1 cellular context compared by ENCODE assay signal in the genomic region with DNA sequence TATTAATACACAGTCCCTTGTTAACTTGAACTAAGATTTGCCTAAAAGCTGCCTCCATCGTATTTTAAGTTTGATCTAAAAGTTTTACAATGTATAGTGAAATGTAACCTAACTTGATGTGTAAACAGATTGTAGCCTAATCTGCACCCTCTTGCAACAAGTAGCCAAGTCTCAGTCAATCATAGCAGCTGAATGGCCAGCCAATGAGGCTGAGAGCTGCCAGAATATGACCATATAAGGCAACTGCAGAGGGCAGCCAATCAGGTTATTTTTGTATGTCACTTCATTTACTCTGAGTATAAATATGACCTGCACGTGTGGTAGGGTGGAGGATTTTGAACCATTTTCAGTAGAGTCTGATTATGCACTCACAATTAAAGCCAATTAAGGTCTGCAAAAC.
A peak's percentile ranks its signal among the peaks of the same experiment; 100 is the strongest.
TF ChIP-seq lines count a peak whose summit lies in the region.

No MANE protein-coding gene starts in this region.

TF ChIP-seq in H1, 55 proteins besides CTCF, POLR2A, EP300 and RAD21:
- TF ChIP-seq, protein P1, sequence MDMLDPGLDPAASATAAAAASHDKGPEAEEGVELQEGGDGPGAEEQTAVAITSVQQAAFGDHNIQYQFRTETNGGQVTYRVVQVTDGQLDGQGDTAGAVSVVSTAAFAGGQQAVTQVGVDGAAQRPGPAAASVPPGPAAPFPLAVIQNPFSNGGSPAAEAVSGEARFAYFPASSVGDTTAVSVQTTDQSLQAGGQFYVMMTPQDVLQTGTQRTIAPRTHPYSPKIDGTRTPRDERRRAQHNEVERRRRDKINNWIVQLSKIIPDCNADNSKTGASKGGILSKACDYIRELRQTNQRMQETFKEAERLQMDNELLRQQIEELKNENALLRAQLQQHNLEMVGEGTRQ (IDR thresholded peaks at IDR 0.05; ENCODE audit: low read length), result no peak
- TF ChIP-seq SRF (IDR thresholded peaks at IDR 0.05; ENCODE audit: low read depth, low read length) (peak; percentile 82), HDAC2 (IDR thresholded peaks at IDR 0.05; ENCODE audit: borderline replicate concordance in 1 of 2, low read depth in 2 of 2, low read length in 2 of 2) (no peak), CHD7 (IDR thresholded peaks at IDR 0.05; ENCODE audit: insufficient replicate concordance, low read length) (no peak)
